2 cellular contexts compared by ENCODE assay signal in genomic region chr2:70942900-70943871, GRCh38.
TF ChIP-seq lines count a peak whose summit lies in the region.

No MANE protein-coding gene starts in this region.

TF ChIP-seq in IMR-90, 13 proteins besides CTCF, POLR2A, EP300 and RAD21:
- TF ChIP-seq NFE2L2 (IDR thresholded peaks at IDR 0.05; ENCODE audit: low read depth, low read length) (no peak), MAZ (IDR thresholded peaks at IDR 0.05; ENCODE audit: borderline replicate concordance, low read depth, low read length) (no peak), USF2 (IDR thresholded peaks at IDR 0.05; ENCODE audit: low read depth, low read length) (no peak), SMC3 (IDR thresholded peaks at IDR 0.05; ENCODE audit: low read depth, low read length) (no peak), MAFK (IDR thresholded peaks at IDR 0.05; ENCODE audit: low read depth, low read length) (no peak), ELK1 (IDR thresholded peaks at IDR 0.05; ENCODE audit: borderline replicate concordance, low read depth, low read length) (no peak), CEBPB (IDR thresholded peaks at IDR 0.05; ENCODE audit: low read depth, low read length) (no peak), BHLHE40 (IDR thresholded peaks at IDR 0.05; ENCODE audit: low read depth, low read length) (no peak), RFX5 (IDR thresholded peaks at IDR 0.05; ENCODE audit: low read depth, low read length) (no peak), MXI1 (IDR thresholded peaks at IDR 0.05; ENCODE audit: borderline replicate concordance, low read depth, low read length) (no peak), CHD1 (IDR thresholded peaks at IDR 0.05; ENCODE audit: low read depth, low read length) (no peak), RCOR1 (IDR thresholded peaks at IDR 0.05; ENCODE audit: insufficient replicate concordance, low read length) (no peak)
TF ChIP-seq in IMR-90: peak in this region for 0.

TF ChIP-seq in HEK293T, 16 proteins besides CTCF, POLR2A, EP300 and RAD21:
- TF ChIP-seq SUZ12 (IDR thresholded peaks at IDR 0.05) (no peak), BHLHE40 (IDR thresholded peaks at IDR 0.05; ENCODE audit: borderline replicate concordance) (no peak), PKNOX1 (IDR thresholded peaks at IDR 0.05) (no peak), FOXK2 (IDR thresholded peaks at IDR 0.05) (no peak), TARDBP (IDR thresholded peaks at IDR 0.05) (no peak), ELF4 (IDR thresholded peaks at IDR 0.05) (no peak), NFRKB (IDR thresholded peaks at IDR 0.05) (no peak), SP1 (IDR thresholded peaks at IDR 0.05) (no peak), HDGF (IDR thresholded peaks at IDR 0.05; ENCODE audit: borderline replicate concordance) (no peak), ZNF384 (IDR thresholded peaks at IDR 0.05) (no peak), L3MBTL2 (conservative IDR thresholded peaks at IDR 0.05) (no peak), FOXM1 (IDR thresholded peaks at IDR 0.05; ENCODE audit: borderline replicate concordance) (no peak), ARNT (IDR thresholded peaks at IDR 0.05) (no peak), FOXA1 (IDR thresholded peaks at IDR 0.05) (no peak), LEF1 (IDR thresholded peaks at IDR 0.05; ENCODE audit: borderline replicate concordance) (no peak), CTBP1 (IDR thresholded peaks at IDR 0.05; ENCODE audit: borderline replicate concordance) (no peak)
